In genomic region chr6:157107915-157108651, GRCh38 we compare ENCODE assay signal across 8 cellular contexts.
DNase-seq lines count a peak whose midpoint lies in the region; ATAC-seq and TF ChIP-seq lines count a peak whose summit lies in the region.

No MANE protein-coding gene starts in this region.

- no peak overlapping the region for H3K9ac ChIP-seq in neural cell (ENCODE audit: low read length)

- no peak overlapping the region for H2AFZ ChIP-seq in neural cell (ENCODE audit: low read depth, low read length)

- H3K79me2 ChIP-seq in neural cell (replicated peaks; ENCODE audit: insufficient read depth, low read length): no peaks in the 10 kb centered on the region

- intact Hi-C loops in tibial artery (cut with DNase I; ENCODE audit: low total_unique reads): no loop called here

- H3F3A ChIP-seq in neural cell (ENCODE audit: insufficient read depth, low read length, poor library complexity, severe bottlenecking): no peaks in the 10 kb centered on the region

- TF ChIP-seq CTCF in neural cell (IDR thresholded peaks at IDR 0.05; ENCODE audit: poor library complexity, severe bottlenecking) (no peak), tibial artery (IDR thresholded peaks at IDR 0.05) (no peak)

- no peaks in the 10 kb centered on the region for H3K9me3 Mint-ChIP-seq in effector memory CD8-positive, alpha-beta T cell

- no peaks in the 10 kb centered on the region for H3K36me3 ChIP-seq in neural cell (ENCODE audit: insufficient read depth, low read length)
- peaks cover 0 to 12% (median 3%) of the 10 kb centered on the region in 3 donors for H3K36me3 ChIP-seq in tibial artery

- H3K4me1 ChIP-seq in tibial artery: peaks cover 0 to 20% (median 11%) of the 10 kb centered on the region in 4 donors

- H3K9me3 ChIP-seq in neural cell (ENCODE audit: low read length): no peaks in the 10 kb centered on the region
- no peaks in the 10 kb centered on the region for H3K9me3 ChIP-seq in tibial artery

- ATAC-seq in effector memory CD8-positive, alpha-beta T cell (replicated peaks): peak; percentile 80
- ATAC-seq in HG03439 (IDR thresholded peaks at IDR 0.05; ENCODE audit: unreplicated experiment) (no peak), GM21576 (IDR thresholded peaks at IDR 0.05; ENCODE audit: unreplicated experiment) (no peak), GM21528 (IDR thresholded peaks at IDR 0.05; ENCODE audit: low FRiP score, unreplicated experiment) (no peak)

- peak overlapping the region; percentile 26 for H3K4me2 ChIP-seq in neural cell (ENCODE audit: low read length)

- peaks cover 18 to 41% of the 10 kb centered on the region in 2 donors for H3K4me1 Mint-ChIP-seq in effector memory CD8-positive, alpha-beta T cell (ENCODE audit: low read depth in 2 of 2)

- H3K27me3 ChIP-seq in neural cell (ENCODE audit: insufficient read depth, low read depth, low read length): no peaks in the 10 kb centered on the region
- H3K27me3 ChIP-seq in tibial artery: no peaks in the 10 kb centered on the region

- peak overlapping the region; percentile 16 to 74 for H3K27ac Mint-ChIP-seq in effector memory CD8-positive, alpha-beta T cell

- H3K36me3 Mint-ChIP-seq in effector memory CD8-positive, alpha-beta T cell (ENCODE audit: insufficient read depth): peaks cover 9% of the 10 kb centered on the region

- H3K4me3 ChIP-seq in neural cell (ENCODE audit: low read length) (peak overlapping the region; percentile 26), tibial artery (no peak overlapping the region)

- H3K27me3 Mint-ChIP-seq in effector memory CD8-positive, alpha-beta T cell: no peaks in the 10 kb centered on the region

- peak; percentile 90 for TF ChIP-seq EP300 in neural cell (conservative IDR thresholded peaks at IDR 0.05; ENCODE audit: poor library complexity, severe bottlenecking)

- peak overlapping the region; percentile 48 for H3K27ac ChIP-seq in neural cell (ENCODE audit: low read length)
- H3K27ac ChIP-seq in tibial artery: no peak overlapping the region

- H3K4me3 Mint-ChIP-seq in effector memory CD8-positive, alpha-beta T cell: no peak overlapping the region

- H3K9me2 ChIP-seq in neural cell (ENCODE audit: insufficient read depth, low read length): no peaks in the 10 kb centered on the region

- H4K20me1 ChIP-seq in neural cell (ENCODE audit: insufficient read depth): peaks cover 3% of the 10 kb centered on the region

- in situ Hi-C loops in Caki2 (cut with HindIII; ENCODE audit: low pct_unique_long_range_greater_than_20kb, low sequenced_read_pairs): no loop called here

- DNase-seq in Caki2 (ENCODE audit: low read depth): peak; percentile 60
- DNase-seq in OCI-M1 (lab: John Stamatoyannopoulos, UW): peak; percentile 68
- DNase-seq in effector memory CD8-positive, alpha-beta T cell: no peak
- no peak for DNase-seq in tibial artery

- no peak for TF ChIP-seq RAD21 in neural cell (conservative IDR thresholded peaks at IDR 0.05)

TF ChIP-seq in neural cell, 6 proteins besides CTCF, POLR2A, EP300 and RAD21:
- TF ChIP-seq SMC3 (conservative IDR thresholded peaks at IDR 0.05; ENCODE audit: poor library complexity): no peak
- peak; percentile 96 for TF ChIP-seq POLR2AphosphoS5 (IDR thresholded peaks at IDR 0.05)
- TF ChIP-seq, protein P1, sequence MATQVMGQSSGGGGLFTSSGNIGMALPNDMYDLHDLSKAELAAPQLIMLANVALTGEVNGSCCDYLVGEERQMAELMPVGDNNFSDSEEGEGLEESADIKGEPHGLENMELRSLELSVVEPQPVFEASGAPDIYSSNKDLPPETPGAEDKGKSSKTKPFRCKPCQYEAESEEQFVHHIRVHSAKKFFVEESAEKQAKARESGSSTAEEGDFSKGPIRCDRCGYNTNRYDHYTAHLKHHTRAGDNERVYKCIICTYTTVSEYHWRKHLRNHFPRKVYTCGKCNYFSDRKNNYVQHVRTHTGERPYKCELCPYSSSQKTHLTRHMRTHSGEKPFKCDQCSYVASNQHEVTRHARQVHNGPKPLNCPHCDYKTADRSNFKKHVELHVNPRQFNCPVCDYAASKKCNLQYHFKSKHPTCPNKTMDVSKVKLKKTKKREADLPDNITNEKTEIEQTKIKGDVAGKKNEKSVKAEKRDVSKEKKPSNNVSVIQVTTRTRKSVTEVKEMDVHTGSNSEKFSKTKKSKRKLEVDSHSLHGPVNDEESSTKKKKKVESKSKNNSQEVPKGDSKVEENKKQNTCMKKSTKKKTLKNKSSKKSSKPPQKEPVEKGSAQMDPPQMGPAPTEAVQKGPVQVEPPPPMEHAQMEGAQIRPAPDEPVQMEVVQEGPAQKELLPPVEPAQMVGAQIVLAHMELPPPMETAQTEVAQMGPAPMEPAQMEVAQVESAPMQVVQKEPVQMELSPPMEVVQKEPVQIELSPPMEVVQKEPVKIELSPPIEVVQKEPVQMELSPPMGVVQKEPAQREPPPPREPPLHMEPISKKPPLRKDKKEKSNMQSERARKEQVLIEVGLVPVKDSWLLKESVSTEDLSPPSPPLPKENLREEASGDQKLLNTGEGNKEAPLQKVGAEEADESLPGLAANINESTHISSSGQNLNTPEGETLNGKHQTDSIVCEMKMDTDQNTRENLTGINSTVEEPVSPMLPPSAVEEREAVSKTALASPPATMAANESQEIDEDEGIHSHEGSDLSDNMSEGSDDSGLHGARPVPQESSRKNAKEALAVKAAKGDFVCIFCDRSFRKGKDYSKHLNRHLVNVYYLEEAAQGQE (IDR thresholded peaks at IDR 0.05; ENCODE audit: borderline replicate concordance): peak; percentile 66
- no peak for TF ChIP-seq EZH2 (IDR thresholded peaks at IDR 0.05; ENCODE audit: borderline replicate concordance, insufficient read depth, low read length, poor library complexity, severe bottlenecking)
- peak; percentile 60 for TF ChIP-seq MXI1 (conservative IDR thresholded peaks at IDR 0.05; ENCODE audit: poor library complexity, severe bottlenecking)
- TF ChIP-seq TAF1 (IDR thresholded peaks at IDR 0.05; ENCODE audit: low read depth): no peak
TF ChIP-seq in neural cell: peak in this region for 3.

Comparison
In these comparisons a context has a peak if more than half of its experiments do, and no peak if none do; other contexts are left out.
1. DNase-seq: peak in Caki2 (single experiment) and OCI-M1 (single experiment); none in effector memory CD8-positive, alpha-beta T cell (0 of 3) and tibial artery (0 of 2).